In the genomic region with DNA sequence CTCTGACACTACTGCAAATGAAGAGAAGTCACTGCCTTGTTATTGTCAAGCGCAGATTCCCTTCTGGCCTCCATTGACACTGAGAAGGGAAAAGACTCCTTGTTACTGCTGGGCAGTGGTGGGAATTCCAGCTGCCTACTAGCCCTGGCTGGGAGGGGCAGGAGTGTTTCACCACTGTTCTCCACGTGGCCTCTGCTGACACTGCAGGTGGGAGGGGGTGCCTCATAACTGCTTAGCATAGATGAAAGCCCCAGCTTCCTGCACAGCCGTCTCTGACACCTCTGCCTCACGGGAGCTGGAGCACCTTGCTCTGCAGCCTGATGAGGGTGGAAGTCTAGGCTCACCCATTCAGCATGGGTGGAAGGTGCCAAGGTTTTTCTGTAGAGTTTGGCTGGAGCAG, we compare ENCODE assay signal across 17 cellular contexts. TPM values are rescaled to one million over a fixed set of nuclear protein-coding genes. Genes with fewer than 3 reads are reported as not detected.
DNase-seq lines count a peak whose midpoint lies in the region; ATAC-seq, FAIRE-seq and TF ChIP-seq lines count a peak whose summit lies in the region.
"Had no signal": no experiment of that assay in that cellular context is flagged by ENCODE, and none has a peak within 500 bp of the region (broad histone marks: within the 10 kb centered on the region; RNA-seq: fewer than 3 reads in every experiment).

No MANE protein-coding gene starts in this region.

- TF ChIP-seq CTCF in MM.1S (IDR thresholded peaks at IDR 0.05; ENCODE audit: low read length), result no peak
- no peak for TF ChIP-seq CTCF in H1 (IDR thresholded peaks at IDR 0.05; ENCODE audit: control extremely low read depth in 1 of 3, insufficient read depth in 1 of 3, low read depth in 1 of 3, low read length in 3 of 3)

- POLR2A ChIA-PET in H1 (lab: Charles Lee; ENCODE audit: partially characterized antibody), result interaction anchor here (0.6 kb wide), 1 partner anchor 566 kb away, joined by 3 read pairs; no protein-coding TSS in a partner anchor

- H2BK5ac ChIP-seq in H1 (ENCODE audit: low read depth, low read length) (no peak overlapping the region), trophoblast cell (ENCODE audit: low read depth, low read length, poor library complexity) (no peak overlapping the region)

- H3K14ac ChIP-seq in H1 (ENCODE audit: insufficient read length) (no peak overlapping the region), trophoblast cell (ENCODE audit: low read length) (no peak overlapping the region)

- TF ChIP-seq EP300 in H1 (IDR thresholded peaks at IDR 0.05; ENCODE audit: borderline replicate concordance in 1 of 2, low read depth in 2 of 2, low read length in 2 of 2), result no peak

- H2BK12ac ChIP-seq in H1 (ENCODE audit: low read depth, low read length) (0 out of 2 replicates have a peak overlapping the region, but pooled peaks have one; percentile 27), trophoblast cell (ENCODE audit: low read length) (no peak overlapping the region)

- H3K18ac ChIP-seq in H1 (ENCODE audit: extremely low read depth, low read length), result no peak overlapping the region
- no peak overlapping the region for H3K18ac ChIP-seq in trophoblast cell (ENCODE audit: low read length)

- H3K36me3 ChIP-seq in MM.1S (replicated peaks; ENCODE audit: insufficient read depth, low read length) (no peaks in the 10 kb centered on the region), H1 (ENCODE audit: control insufficient read depth in 2 of 4, insufficient read depth in 4 of 4, low read length in 3 of 4) (no peaks in the 10 kb centered on the region), trophoblast cell (ENCODE audit: control insufficient read depth in 1 of 2, insufficient read depth in 2 of 2, low read length in 2 of 2) (no peaks in the 10 kb centered on the region)
- H3K36me3 ChIP-seq: SJCRH30 had no signal

- no peak overlapping the region for H3K56ac ChIP-seq in H1 (replicated peaks; ENCODE audit: insufficient read length, low read depth, low read length)

- no peak overlapping the region for H4K12ac ChIP-seq in trophoblast cell (ENCODE audit: low read depth, low read length)

- no peak overlapping the region for H3K9ac ChIP-seq in MM.1S (ENCODE audit: low read length)
- no peak overlapping the region for H3K9ac ChIP-seq in H1 (replicated peaks in 1 of 4; ENCODE audit: extremely low read depth in 1 of 4, low read depth in 3 of 4, low read length in 3 of 4)
- peak overlapping the region; percentile 67 for H3K9ac ChIP-seq in trophoblast cell (ENCODE audit: low read length)

- H2BK120ac ChIP-seq in H1 (replicated peaks; ENCODE audit: low read depth, low read length), result no peak overlapping the region
- H2BK120ac ChIP-seq in trophoblast cell (ENCODE audit: insufficient read depth, low read length, poor library complexity), result no peak overlapping the region

- H3K79me2 ChIP-seq in MM.1S (ENCODE audit: low read length) (no peaks in the 10 kb centered on the region), H1 (ENCODE audit: control insufficient read depth in 1 of 2, insufficient read depth in 2 of 2, low read length in 2 of 2) (no peaks in the 10 kb centered on the region), trophoblast cell (ENCODE audit: control insufficient read depth, insufficient read depth, low read length, poor library complexity) (no peaks in the 10 kb centered on the region)

- TF ChIP-seq POLR2A in H1 (IDR thresholded peaks at IDR 0.05; ENCODE audit: control extremely low read depth in 1 of 2, low read depth in 2 of 2, low read length in 2 of 2), result no peak

- H3F3A ChIP-seq in MM.1S (ENCODE audit: insufficient read depth, low read length), result no peaks in the 10 kb centered on the region

- H4K91ac ChIP-seq in H1 (replicated peaks; ENCODE audit: insufficient read length, low read length), result no peak overlapping the region
- H4K91ac ChIP-seq in trophoblast cell (ENCODE audit: low read depth, low read length), result no peak overlapping the region

- no peaks in the 10 kb centered on the region for H3K27me3 ChIP-seq in MM.1S (replicated peaks; ENCODE audit: insufficient read depth, low read length)
- H3K27me3 ChIP-seq in H1 (replicated peaks in 1 of 4; ENCODE audit: control insufficient read depth in 3 of 4, extremely low read depth in 1 of 4, insufficient read depth in 3 of 4, low read length in 3 of 4), result peaks cover 0 to 2% (median 0%) of the 10 kb centered on the region in 4 experiments; a peak in 1 of 7 replicates
- no peaks in the 10 kb centered on the region for H3K27me3 ChIP-seq in trophoblast cell (ENCODE audit: insufficient read depth, low read length)
- H3K27me3 ChIP-seq: SJCRH30 had no signal

- H3K4me3 ChIP-seq in MM.1S (ENCODE audit: low read length), result no peak overlapping the region
- H3K4me3 ChIP-seq in H1 (ENCODE audit: extremely low read depth in 1 of 4, insufficient read depth in 2 of 4, low read depth in 3 of 4, low read length in 4 of 4), result no peak overlapping the region
- H3K4me3 ChIP-seq in trophoblast cell (ENCODE audit: low read depth, low read length), result no peak overlapping the region
- H3K4me3 ChIP-seq: SJCRH30 had no signal

- no peaks in the 10 kb centered on the region for H3K79me1 ChIP-seq in H1 (ENCODE audit: low read depth, low read length)
- no peaks in the 10 kb centered on the region for H3K79me1 ChIP-seq in trophoblast cell (ENCODE audit: low read length)

- peak overlapping the region; percentile 35; the same call in 1 of the 2 replicates for H3K27ac ChIP-seq in MM.1S (ENCODE audit: low read length)
- H3K27ac ChIP-seq in H1 (ENCODE audit: low read depth, low read length), result no peak overlapping the region
- H3K27ac ChIP-seq in trophoblast cell (ENCODE audit: low read depth, low read length), result no peak overlapping the region
- H3K27ac ChIP-seq: SJCRH30 had no signal

- WGBS in H1 (ENCODE audit: extremely low coverage in 1 of 2, insufficient coverage in 1 of 2, insufficient read length in 1 of 2, insufficient replicate concordance in 2 of 2, low coverage in 1 of 2, low lambda C conversion rate in 2 of 2, missing lambda C conversion rate in 1 of 2), 2 experiments, result 70% methylated on average over 4 of the region's 4 CpGs; no CpG with 5 or more reads in 1 of the 2 experiments
- WGBS in trophoblast cell (ENCODE audit: extremely low coverage, insufficient coverage, insufficient read length), result no CpG with 5 or more reads among the region's 4 CpGs

- H3K4me2 ChIP-seq in MM.1S (ENCODE audit: low read depth, low read length) (peak overlapping the region; percentile 69), H1 (ENCODE audit: insufficient read depth in 1 of 2, low read depth in 2 of 2, low read length in 2 of 2) (no peak overlapping the region), trophoblast cell (ENCODE audit: low read length) (no peak overlapping the region)

- H4K8ac ChIP-seq in H1 (ENCODE audit: extremely low read depth, insufficient read depth, low read length) (no peak overlapping the region; the same call in 1 of the 2 replicates), trophoblast cell (ENCODE audit: low read depth, low read length) (no peak overlapping the region)

- peak overlapping the region; percentile 85 for H2AFZ ChIP-seq in MM.1S (ENCODE audit: low read length)
- peak overlapping the region; percentile 51; the same call in 1 of the 2 replicates for H2AFZ ChIP-seq in H1 (ENCODE audit: low read length)
- no peak overlapping the region for H2AFZ ChIP-seq in trophoblast cell (ENCODE audit: insufficient read depth, low read length, poor library complexity)

- H3K23ac ChIP-seq in H1 (ENCODE audit: insufficient read length) (no peak overlapping the region), trophoblast cell (ENCODE audit: low read length) (no peak overlapping the region)

- CTCF ChIA-PET in H1 (lab: Charles Lee; ENCODE audit: partially characterized antibody), result no interaction called here

- no peaks in the 10 kb centered on the region for H3K23me2 ChIP-seq in H1 (ENCODE audit: low read depth, low read length)

- H3K4ac ChIP-seq in H1 (replicated peaks; ENCODE audit: insufficient read length, low read depth, low read length) (no peak overlapping the region), trophoblast cell (ENCODE audit: low read depth, low read length) (no peak overlapping the region)

- FAIRE-seq in H1 (lab: Jason Lieb, UNC), result no peak
- FAIRE-seq: A204.1, GM12892 had no signal

- H4K20me1 ChIP-seq in MM.1S (ENCODE audit: insufficient read depth, low read length) (no peaks in the 10 kb centered on the region), H1 (replicated peaks in 1 of 2; ENCODE audit: control insufficient read depth in 1 of 2, insufficient read depth in 2 of 2, low read length in 2 of 2) (no peaks in the 10 kb centered on the region)

- TF ChIP-seq RAD21 in H1 (IDR thresholded peaks at IDR 0.05 in 1 of 2, conservative IDR thresholded peaks at IDR 0.05 in 1 of 2; ENCODE audit: low read depth in 2 of 2, low read length in 2 of 2), result no peak

- no peaks in the 10 kb centered on the region for H3K9me2 ChIP-seq in MM.1S (replicated peaks; ENCODE audit: insufficient read depth, low read length)

- H2AK5ac ChIP-seq in H1 (ENCODE audit: low read depth, low read length) (no peak overlapping the region), trophoblast cell (ENCODE audit: low read length) (no peak overlapping the region)

- DNase-seq in NCI-H82 (lab: John Stamatoyannopoulos, UW), result peak; percentile 23
- no peak for DNase-seq in NCI-H82 treated with DMSO at 0.1 percent for 48 hours (lab: John Stamatoyannopoulos, UW; ENCODE audit: unreplicated experiment)
- DNase-seq in MM.1S, result peak; percentile 87
- DNase-seq in H1 (ENCODE audit: low read depth in 1 of 2, low spot score in 2 of 2), result no peak
- DNase-seq in trophoblast cell, result no peak
- DNase-seq in NCI-H774 (lab: John Stamatoyannopoulos, UW), result no peak
- DNase-seq: COR-L47, DMS79 treated with DMSO at 0.1 percent for 48 hours, GDM1, NCI-H146, NCI-H2107, NCI-H345, SJCRH30 had no signal

- no peak overlapping the region for H2BK20ac ChIP-seq in H1 (ENCODE audit: low read length)

- no peak overlapping the region for H4K5ac ChIP-seq in H1 (ENCODE audit: insufficient read length, low read depth, low read length)

- no peaks in the 10 kb centered on the region for H3K9me3 ChIP-seq in MM.1S (replicated peaks; ENCODE audit: insufficient read depth, low read length)
- H3K9me3 ChIP-seq in H1 (ENCODE audit: insufficient read depth in 2 of 2, low read depth in 1 of 2, low read length in 1 of 2), result no peaks in the 10 kb centered on the region
- peaks cover 4% of the 10 kb centered on the region for H3K9me3 ChIP-seq in trophoblast cell (ENCODE audit: insufficient read depth, low read depth, low read length)

- no peak overlapping the region for H2BK15ac ChIP-seq in H1 (ENCODE audit: low read length)

- no peak for ATAC-seq in GM21717 (IDR thresholded peaks at IDR 0.05; ENCODE audit: unreplicated experiment)
- ATAC-seq in HG02798 (IDR thresholded peaks at IDR 0.05; ENCODE audit: poor library complexity, unreplicated experiment), result no peak

- H3K4me1 ChIP-seq in MM.1S (ENCODE audit: low read length) (peaks cover 14% of the 10 kb centered on the region), H1 (replicated peaks in 1 of 4; ENCODE audit: control insufficient read depth in 3 of 4, insufficient read depth in 4 of 4, low read length in 3 of 4) (peaks cover 0 to 3% (median 0%) of the 10 kb centered on the region in 4 experiments; a peak in 2 of 7 replicates), trophoblast cell (ENCODE audit: control insufficient read depth in 1 of 2, insufficient read depth in 2 of 2, low read length in 2 of 2) (no peaks in the 10 kb centered on the region)
- H3K4me1 ChIP-seq: SJCRH30 had no signal

RNA-seq across cellular contexts. Expression of gene TM2D3, which starts 52.2 kb away (rescaled TPM):
- total RNA-seq in H1 (2021; fragmentation: NEBNext Ultra II Directional; extraction: Animal tissue kit (Norgen Biotek cat#: 25700)), result 24.2 and 28.0 TPM in 2 replicates
- 21.8 and 26.4 TPM in 2 replicates for polyA plus RNA-seq in H1 (2011; rRNA removed)
- 32.1 TPM for polyA plus RNA-seq in H1 (2011; cell fraction: cytosol; rRNA removed)
- 21.2 TPM for polyA plus RNA-seq in H1 (2011; cell fraction: nucleus; rRNA removed)
- 24.5 to 35.4 TPM (median 28.9 TPM) in 4 replicates for polyA plus RNA-seq in H1 (2012, experiment 1 of 2)
- polyA plus RNA-seq in H1 (2012, experiment 2 of 2), result 10.0 TPM
- 22.1 TPM for polyA plus RNA-seq in H1 (2013, experiment 1 of 2)
- 26.0 TPM for polyA plus RNA-seq in H1 (2013, experiment 2 of 2)
- polyA minus RNA-seq in H1 (2011; rRNA and poly(A)+ RNA removed), result 33.6 and 39.5 TPM in 2 replicates
- 22.0 TPM for polyA minus RNA-seq in H1 (2011; cell fraction: cytosol; rRNA and poly(A)+ RNA removed)
- 38.3 TPM for polyA minus RNA-seq in H1 (2011; cell fraction: nucleus; rRNA and poly(A)+ RNA removed)
- polyA plus RNA-seq in trophoblast cell (2013), result 31.0 and 33.1 TPM in 2 replicates

Comparison
In these comparisons a context has a peak if more than half of its experiments do, and no peak if none do; other contexts are left out.
1. DNase-seq: peak in NCI-H82 (single experiment) and MM.1S (single experiment); none in NCI-H82 treated with DMSO at 0.1 percent for 48 hours (single experiment), H1 (0 of 2), trophoblast cell (0 of 2) and NCI-H774 (single experiment).